In the genomic region with DNA sequence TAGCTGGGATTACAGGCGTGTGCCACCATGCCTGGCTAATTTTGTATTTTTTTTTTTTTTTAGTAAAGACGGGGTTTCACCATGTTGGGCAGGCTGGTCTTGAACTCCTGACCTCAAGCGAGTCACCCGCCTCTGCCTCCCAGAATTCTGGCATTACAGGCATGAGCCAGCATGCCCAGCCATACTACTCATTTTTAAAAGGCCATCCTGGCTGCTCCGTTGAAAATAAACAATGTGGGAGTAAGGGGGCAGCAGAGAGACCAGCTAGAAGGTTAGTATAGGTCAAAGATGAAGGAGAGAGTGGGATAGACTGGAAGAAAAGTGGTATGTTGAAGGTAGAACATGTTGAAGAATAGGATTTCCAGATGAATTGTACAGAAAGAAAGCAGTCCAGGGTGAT, we compare ENCODE assay signal across 12 cellular contexts. TPM values are rescaled to one million over a fixed set of nuclear protein-coding genes. Genes with fewer than 3 reads are reported as not detected.
DNase-seq lines count a peak whose midpoint lies in the region; ATAC-seq lines count a peak whose summit lies in the region.
"Had no signal": no experiment of that assay in that cellular context is flagged by ENCODE, and none has a peak within 500 bp of the region (broad histone marks: within the 10 kb centered on the region; RNA-seq: fewer than 3 reads in every experiment).

No MANE protein-coding gene starts in this region.

- no peak for ATAC-seq in stimulated activated naive CD8-positive, alpha-beta T cell treated with anti-CD3 and anti-CD28 coated beads, Interleukin-15, Interleukin-2, amounts not matched to agents 100 U/mL and 50 U/mL, for 24 hours
- ATAC-seq: body of pancreas had no signal

- no peak overlapping the region for H3K4ac ChIP-seq in neuronal stem cell (ENCODE audit: low read length)

- H3K4me2 ChIP-seq in neuronal stem cell (ENCODE audit: insufficient read depth, low read length, poor library complexity, severe bottlenecking), result no peak overlapping the region
- H3K4me2 ChIP-seq: PC-9 had no signal

- H2BK12ac ChIP-seq in neuronal stem cell (ENCODE audit: low read length), result no peak overlapping the region

- H2BK15ac ChIP-seq in neuronal stem cell (ENCODE audit: low read length), result no peak overlapping the region

- no peaks in the 10 kb centered on the region for H3K4me1 ChIP-seq in neuronal stem cell (ENCODE audit: control insufficient read depth in 2 of 2, insufficient read depth in 1 of 2, low read depth in 1 of 2, low read length in 2 of 2)
- H3K4me1 ChIP-seq: body of pancreas had no signal

- H3K9ac ChIP-seq in neuronal stem cell (ENCODE audit: low read depth, low read length, poor library complexity), result no peak overlapping the region

- no peaks in the 10 kb centered on the region for H3K27me3 ChIP-seq in neuronal stem cell (ENCODE audit: control insufficient read depth in 3 of 3, insufficient read depth in 3 of 3, low read depth in 1 of 3, low read length in 3 of 3)
- H3K27me3 ChIP-seq: body of pancreas had no signal

- no peaks in the 10 kb centered on the region for H3K36me3 ChIP-seq in neuronal stem cell (replicated peaks in 1 of 2; ENCODE audit: control insufficient read depth in 2 of 2, insufficient read depth in 2 of 2, low read length in 2 of 2)

- no peak overlapping the region for H3K23ac ChIP-seq in neuronal stem cell (ENCODE audit: low read depth, low read length, poor library complexity)

- no peak overlapping the region for H3K18ac ChIP-seq in neuronal stem cell (ENCODE audit: low read length)

- no CpG with 5 or more reads among the region's 5 CpGs for WGBS in neuronal stem cell (ENCODE audit: extremely low coverage in 2 of 2, insufficient read length in 2 of 2, insufficient replicate concordance in 1 of 2), 2 donors

- no peak overlapping the region for H3K27ac ChIP-seq in neuronal stem cell (replicated peaks; ENCODE audit: low read length)
- H3K27ac ChIP-seq: body of pancreas, PC-9 had no signal

- in situ Hi-C loops in KBM-7 (cut with MboI; ENCODE audit: low pct_unique_long_range_greater_than_20kb, low sequenced_read_pairs), result no loop called here
- in situ Hi-C loops in G401 (cut with HindIII; ENCODE audit: low sequenced_read_pairs), result no loop called here

- no peak overlapping the region for H2AK5ac ChIP-seq in neuronal stem cell (ENCODE audit: low read depth, low read length)

- no peak overlapping the region for H4K8ac ChIP-seq in neuronal stem cell (ENCODE audit: low read depth, low read length)

- peak; percentile 79 for DNase-seq in EH (ENCODE audit: low read depth)
- DNase-seq in KBM-7, result peak; percentile 37
- peak; percentile 74 for DNase-seq in amniotic epithelial cell (ENCODE audit: low read depth)
- peak; percentile 11 for DNase-seq in kidney glomerular epithelial cell (lab: John Stamatoyannopoulos, UW)
- DNase-seq in neuronal stem cell (ENCODE audit: low spot score), result no peak
- DNase-seq in stimulated activated naive CD8-positive, alpha-beta T cell treated with anti-CD3 and anti-CD28 coated beads, Interleukin-15, Interleukin-2, amounts not matched to agents 100 U/mL and 50 U/mL, for 24 hours, result no peak
- DNase-seq in activated effector memory CD4-positive, alpha-beta T cell treated with anti-CD3 and anti-CD28 coated beads, Interleukin-2, amount 50 U/mL, for 16 hours, result no peak
- DNase-seq in G401 (ENCODE audit: low spot score), result no peak
- DNase-seq: activated CD4-positive, alpha-beta memory T cell treated with anti-CD3 and anti-CD28 coated beads for 36 hours; body of pancreas; immature natural killer cell had no signal

- H2BK120ac ChIP-seq in neuronal stem cell (ENCODE audit: low read depth, low read length), result no peak overlapping the region

- no peaks in the 10 kb centered on the region for H3K79me1 ChIP-seq in neuronal stem cell (ENCODE audit: low read depth, low read length)

- H3K4me3 ChIP-seq in neuronal stem cell (ENCODE audit: low read length in 2 of 2), result no peak overlapping the region
- H3K4me3 ChIP-seq: body of pancreas, PC-9 had no signal

- H2BK5ac ChIP-seq in neuronal stem cell (ENCODE audit: low read length), result no peak overlapping the region

- no peak overlapping the region for H3K14ac ChIP-seq in neuronal stem cell (ENCODE audit: low read length)

- H3K9me3 ChIP-seq in neuronal stem cell (replicated peaks in 1 of 2; ENCODE audit: control insufficient read depth in 2 of 2, insufficient read depth in 1 of 2, low read depth in 1 of 2, low read length in 2 of 2), result no peaks in the 10 kb centered on the region
- H3K9me3 ChIP-seq: body of pancreas had no signal

- H4K91ac ChIP-seq in neuronal stem cell (ENCODE audit: low read depth, low read length, poor library complexity), result no peak overlapping the region

- no peak overlapping the region for H2AFZ ChIP-seq in neuronal stem cell (ENCODE audit: low read length)
- H2AFZ ChIP-seq: PC-9 had no signal

RNA-seq across cellular contexts. Expression of gene LIN7C, which starts 17.6 kb away (rescaled TPM):
- 25.5 TPM for polyA plus RNA-seq in neuronal stem cell (2013, experiment 1 of 2)
- 27.7 TPM for polyA plus RNA-seq in neuronal stem cell (2013, experiment 2 of 2)
- 18.1 and 38.7 TPM in 2 replicates for total RNA-seq in G401 (2014; rRNA removed; shearing (Covaris generic))

RNA-seq across cellular contexts. Expression of gene LGR4, which starts 51.6 kb away (rescaled TPM):
- 70.4 TPM for polyA plus RNA-seq in neuronal stem cell (2013, experiment 1 of 2)
- polyA plus RNA-seq in neuronal stem cell (2013, experiment 2 of 2), result 71.8 TPM
- total RNA-seq in G401 (2014; rRNA removed; shearing (Covaris generic)), result 2.9 and 9.7 TPM in 2 replicates

Comparison
In these comparisons a context has a peak if more than half of its experiments do, and no peak if none do; other contexts are left out.
1. DNase-seq: peak in EH (single experiment), KBM-7 (single experiment), amniotic epithelial cell (single experiment) and kidney glomerular epithelial cell (single experiment); none in neuronal stem cell (single experiment), stimulated activated naive CD8-positive, alpha-beta T cell treated with anti-CD3 and anti-CD28 coated beads, Interleukin-15, Interleukin-2, amounts not matched to agents 100 U/mL and 50 U/mL, for 24 hours (single experiment), activated effector memory CD4-positive, alpha-beta T cell treated with anti-CD3 and anti-CD28 coated beads, Interleukin-2, amount 50 U/mL, for 16 hours (single experiment) and G401 (single experiment).